Comparison of ENCODE assay signal across 26 cellular contexts in genomic region chr19:33497778-33498175, GRCh38.
"Had no signal": no experiment of that assay in that cellular context is flagged by ENCODE, and none has a peak within 500 bp of the region (broad histone marks: within the 10 kb centered on the region; RNA-seq: fewer than 3 reads in every experiment).

No MANE protein-coding gene starts in this region.

- H3K27me3 ChIP-seq: dorsolateral prefrontal cortex, left lung, suprapubic skin, transverse colon, upper lobe of right lung, uterus had no signal

- H3K9me3 ChIP-seq: left lung, mucosa of descending colon, psoas muscle, suprapubic skin, transverse colon, upper lobe of right lung, uterus had no signal

- H3K27ac ChIP-seq: dorsolateral prefrontal cortex, left lung, psoas muscle, suprapubic skin, transverse colon, upper lobe of right lung, uterus had no signal

- DNase-seq: cortex of kidney; effector CD4-positive, alpha-beta T cell; head of caudate nucleus; left cardiac atrium; mesenchymal stem cell; naive B cell; psoas muscle; right cardiac atrium; small intestine; stimulated activated CD4-positive, alpha-beta T cell treated with anti-CD3 and anti-CD28 coated beads, Interleukin-12 subunit alpha, Interleukin-12 subunit beta, amount 100 ng/mL, for 4 hours; stimulated activated CD4-positive, alpha-beta T cell treated with anti-CD3 and anti-CD28 coated beads, Interleukin-1b, Interleukin-23, amount 100 ng/mL, for 48 hours; stimulated activated CD4-positive, alpha-beta T cell treated with anti-CD3 and anti-CD28 coated beads, Interleukin-4, amount 100 ng/mL, for 1 hour; stimulated activated CD8-positive, alpha-beta memory T cell treated with anti-CD3 and anti-CD28 coated beads, Interleukin-4, amount 100 ng/mL, for 48 hours; stimulated activated naive CD4-positive, alpha-beta T cell; stimulated activated naive CD8-positive, alpha-beta T cell treated with anti-CD3 and anti-CD28 coated beads, Interleukin-15, amount 100 ng/mL, for 72 hours; transverse colon; upper lobe of right lung; uterus had no signal

- H3K4me3 Mint-ChIP-seq: mesothelial cell of epicardium; naive B cell; natural killer cell treated with Interleukin-12 subunit alpha and Interleukin-12 subunit beta and Interleukin-15 and Interleukin-18, amount 100 ng/mL, for 72 hours; neural crest cell; stimulated activated naive CD8-positive, alpha-beta T cell treated with anti-CD3 and anti-CD28 coated beads, Interleukin-15, amount 100 ng/mL, for 72 hours had no signal

- H3K36me3 ChIP-seq: uterus had no signal

- H3K27me3 Mint-ChIP-seq: naive B cell; natural killer cell treated with Interleukin-12 subunit alpha and Interleukin-12 subunit beta and Interleukin-15 and Interleukin-18, amount 100 ng/mL, for 72 hours; stimulated activated naive CD8-positive, alpha-beta T cell treated with anti-CD3 and anti-CD28 coated beads, Interleukin-15, amount 100 ng/mL, for 72 hours had no signal

- H3K36me3 Mint-ChIP-seq: natural killer cell treated with Interleukin-12 subunit alpha and Interleukin-12 subunit beta and Interleukin-15 and Interleukin-18, amount 100 ng/mL, for 72 hours had no signal

- H3K27ac Mint-ChIP-seq: mesothelial cell of epicardium; naive B cell; natural killer cell treated with Interleukin-12 subunit alpha and Interleukin-12 subunit beta and Interleukin-15 and Interleukin-18, amount 100 ng/mL, for 72 hours; stimulated activated naive CD8-positive, alpha-beta T cell treated with anti-CD3 and anti-CD28 coated beads, Interleukin-15, amount 100 ng/mL, for 72 hours had no signal

- H3K4me1 ChIP-seq: left lung, psoas muscle, suprapubic skin, transverse colon, upper lobe of right lung, uterus had no signal

- H3K9me3 Mint-ChIP-seq: mesothelial cell of epicardium; naive B cell; natural killer cell treated with Interleukin-12 subunit alpha and Interleukin-12 subunit beta and Interleukin-15 and Interleukin-18, amount 100 ng/mL, for 72 hours; neural crest cell; stimulated activated naive CD8-positive, alpha-beta T cell treated with anti-CD3 and anti-CD28 coated beads, Interleukin-15, amount 100 ng/mL, for 72 hours had no signal

- H3K4me3 ChIP-seq: dorsolateral prefrontal cortex, left lung, lung, mucosa of descending colon, psoas muscle, suprapubic skin, transverse colon, upper lobe of right lung, uterus had no signal

- H3K4me1 Mint-ChIP-seq: stimulated activated naive CD8-positive, alpha-beta T cell treated with anti-CD3 and anti-CD28 coated beads, Interleukin-15, amount 100 ng/mL, for 72 hours had no signal
